ENCODE assay signal across 10 cellular contexts in the genomic region with DNA sequence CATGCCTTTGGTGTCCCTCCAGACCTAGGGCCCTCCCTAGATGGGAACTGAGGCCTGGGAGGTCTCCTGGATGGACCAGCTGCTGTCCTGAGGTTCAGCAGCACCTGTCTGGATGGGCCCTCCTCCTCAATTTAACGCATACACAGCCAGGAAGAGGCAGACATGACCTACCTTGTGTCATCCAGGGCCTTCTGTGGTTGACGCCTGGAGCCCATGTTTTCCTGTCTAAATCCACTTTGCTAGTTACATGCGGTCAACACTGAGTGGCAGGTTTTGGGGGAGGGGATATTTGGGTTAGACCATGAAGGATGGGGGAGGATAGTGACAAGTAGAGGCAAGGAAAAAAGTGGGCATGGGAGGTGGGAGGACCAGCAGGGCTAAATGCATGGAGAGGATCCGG. TPM values are rescaled to one million over a fixed set of nuclear protein-coding genes. Genes with fewer than 3 reads are reported as not detected.
A peak's percentile ranks its signal among the peaks of the same experiment; 100 is the strongest.
DNase-seq lines count a peak whose midpoint lies in the region; ATAC-seq, FAIRE-seq and TF ChIP-seq lines count a peak whose summit lies in the region.
"Had no signal": no experiment of that assay in that cellular context is flagged by ENCODE, and none has a peak within 500 bp of the region (broad histone marks: within the 10 kb centered on the region; RNA-seq: fewer than 3 reads in every experiment).

No MANE protein-coding gene starts in this region.

- H3K79me2 ChIP-seq in PC-9 (ENCODE audit: low read depth) = peaks cover 31% of the 10 kb centered on the region
- H3K79me2 ChIP-seq: parathyroid adenoma had no signal

- H3K9ac ChIP-seq in BLaER1 = no peak overlapping the region
- H3K9ac ChIP-seq: parathyroid adenoma had no signal

- H3K4me3 ChIP-seq in A549 = no peak overlapping the region
- H3K4me3 ChIP-seq in BLaER1 = no peak overlapping the region
- H3K4me3 ChIP-seq in PC-9 = no peak overlapping the region
- H3K4me3 ChIP-seq: thyroid gland had no signal

- H3K36me3 ChIP-seq in BLaER1 (no peaks in the 10 kb centered on the region), PC-9 (ENCODE audit: low read depth) (peaks cover 9% of the 10 kb centered on the region)
- H3K36me3 ChIP-seq: thyroid gland had no signal

- TF ChIP-seq RAD21 in A549 (conservative IDR thresholded peaks at IDR 0.05 in 1 of 2, IDR thresholded peaks at IDR 0.05 in 1 of 2) = no peak

- peaks cover 13% of the 10 kb centered on the region for H3K27me3 Mint-ChIP-seq in endothelial cell (ENCODE audit: unreplicated experiment)
- peaks cover 74% of the 10 kb centered on the region for H3K27me3 Mint-ChIP-seq in activated T-cell treated with anti-CD3 and anti-CD28 coated beads, Interleukin-2, amount 50 U/mL, for 24 hours

- BruUV-seq in PC-9 (replicated peaks; lab: Mats Ljungman, UMichigan) = no TSS peak

- H3K9me2 ChIP-seq in PC-9 (ENCODE audit: insufficient read depth) = no peaks in the 10 kb centered on the region

- H3K4me1 Mint-ChIP-seq in endothelial cell (ENCODE audit: unreplicated experiment) = peaks cover 21% of the 10 kb centered on the region
- H3K4me1 Mint-ChIP-seq in activated T-cell treated with anti-CD3 and anti-CD28 coated beads, Interleukin-2, amount 50 U/mL, for 24 hours (ENCODE audit: low read depth) = peaks cover 32% of the 10 kb centered on the region

- no peaks in the 10 kb centered on the region for H3K36me3 Mint-ChIP-seq in endothelial cell (ENCODE audit: low read depth, unreplicated experiment)
- H3K36me3 Mint-ChIP-seq in activated T-cell treated with anti-CD3 and anti-CD28 coated beads, Interleukin-2, amount 50 U/mL, for 24 hours (ENCODE audit: low read depth) = peaks cover 14% of the 10 kb centered on the region

- H3K27me3 ChIP-seq in BLaER1 (peaks cover 28% of the 10 kb centered on the region), PC-9 (ENCODE audit: insufficient read depth, low read depth) (no peaks in the 10 kb centered on the region)
- H3K27me3 ChIP-seq: thyroid gland had no signal

- H3K9me3 ChIP-seq in A549 (no peaks in the 10 kb centered on the region), BLaER1 (peaks cover 13% of the 10 kb centered on the region; the same call in 1 of the 2 replicates), PC-9 (ENCODE audit: insufficient read depth, low read depth) (no peaks in the 10 kb centered on the region)
- H3K9me3 ChIP-seq: thyroid gland had no signal

- no peak overlapping the region for H3K4me2 ChIP-seq in A549
- H3K4me2 ChIP-seq in BLaER1 = peak overlapping the region; percentile 71
- peak overlapping the region; percentile 11; the same call in 1 of the 2 replicates for H3K4me2 ChIP-seq in PC-9

- H3K27ac Mint-ChIP-seq in endothelial cell (ENCODE audit: unreplicated experiment) = peak overlapping the region; percentile 74
- no peak overlapping the region for H3K27ac Mint-ChIP-seq in activated T-cell treated with anti-CD3 and anti-CD28 coated beads, Interleukin-2, amount 50 U/mL, for 24 hours

- no peak for TF ChIP-seq CTCF in A549 (IDR thresholded peaks at IDR 0.05)
- no peak for TF ChIP-seq CTCF in PC-9 (conservative IDR thresholded peaks at IDR 0.05)
- TF ChIP-seq CTCF in endothelial cell (IDR thresholded peaks at IDR 0.05; ENCODE audit: unreplicated experiment) = no peak

- H3K9me3 Mint-ChIP-seq in endothelial cell (ENCODE audit: unreplicated experiment) = no peaks in the 10 kb centered on the region
- H3K9me3 Mint-ChIP-seq in activated T-cell treated with anti-CD3 and anti-CD28 coated beads, Interleukin-2, amount 50 U/mL, for 24 hours = peaks cover 5% of the 10 kb centered on the region

- no peak overlapping the region for H2AFZ ChIP-seq in PC-9
- H2AFZ ChIP-seq: parathyroid adenoma had no signal

- ATAC-seq in A549 = no peak
- ATAC-seq in GM18873 (IDR thresholded peaks at IDR 0.05; ENCODE audit: low FRiP score, unreplicated experiment) = no peak
- no peak for ATAC-seq in GM21737 (IDR thresholded peaks at IDR 0.05; ENCODE audit: unreplicated experiment)

- H4K20me1 ChIP-seq in BLaER1 (peaks cover 4% of the 10 kb centered on the region; the same call in 1 of the 2 replicates), PC-9 (ENCODE audit: insufficient read depth) (peaks cover 2% of the 10 kb centered on the region)

- H3K27ac ChIP-seq in A549 (peak overlapping the region; percentile 88 to 97; a peak in 5 of 6 replicates), BLaER1 (peak overlapping the region; percentile 25; the same call in 1 of the 2 replicates), PC-9 (peak overlapping the region; percentile 100)
- H3K27ac ChIP-seq: parathyroid adenoma, thyroid gland had no signal

- FAIRE-seq in A549 (lab: Jason Lieb, UNC) = no peak
- FAIRE-seq: RCC 7860 had no signal

- CTCF ChIA-PET in A549 (lab: Yijun Ruan, JAX) (interaction anchor here (0.5 to 9.5 kb wide), 20 partner anchors 8 to 633 kb away, joined by 3 to 129 read pairs (median 4); no protein-coding TSS in a partner anchor), PC-9 (lab: Charles Lee) (interaction anchor here (0.6 to 1.7 kb wide), 5 partner anchors 37 to 284 kb away, joined by 3 to 15 read pairs (median 4); no protein-coding TSS in a partner anchor)

- TF ChIP-seq POLR2A in A549 (IDR thresholded peaks at IDR 0.05; ENCODE audit: low read length) = no peak

- POLR2A ChIA-PET in A549 (lab: Yijun Ruan, JAX) (interaction anchor here (1.0 kb wide), 1 partner anchor 15 kb away, joined by 3 read pairs; no protein-coding TSS in a partner anchor), PC-9 (lab: Charles Lee; ENCODE audit: unreplicated experiment) (no interaction called here)

- no peak for TF ChIP-seq EP300 in A549 (IDR thresholded peaks at IDR 0.05)

- H3K4me3 Mint-ChIP-seq in endothelial cell (ENCODE audit: unreplicated experiment) = no peak overlapping the region
- H3K4me3 Mint-ChIP-seq in activated T-cell treated with anti-CD3 and anti-CD28 coated beads, Interleukin-2, amount 50 U/mL, for 24 hours = no peak overlapping the region

- WGBS in A549 (ENCODE audit: missing lambda C conversion rate) = 96% methylated on average over 4 of the region's 4 CpGs

- H3K4me1 ChIP-seq in A549 (peaks cover 23% of the 10 kb centered on the region), BLaER1 (peaks cover 31% of the 10 kb centered on the region), PC-9 (replicated peaks; ENCODE audit: insufficient read depth) (peaks cover 59% of the 10 kb centered on the region)
- H3K4me1 ChIP-seq: parathyroid adenoma had no signal

- peaks cover 58% of the 10 kb centered on the region for H3F3A ChIP-seq in PC-9 (ENCODE audit: insufficient read depth, low read depth)

- DNase-seq in A549 (ENCODE audit: low read depth in 1 of 2, low spot score in 1 of 2) (no peak), PC-9 (no peak), endothelial cell (ENCODE audit: low spot score) (no peak)
- DNase-seq in activated T-cell treated with anti-CD3 and anti-CD28 coated beads, Interleukin-2, amount 50 U/mL, for 24 hours = no peak

- intact Hi-C loops in PC-9 (cut with micrococcal nuclease; ENCODE audit: unreplicated experiment) = no loop called here

TF ChIP-seq in A549, 52 proteins besides CTCF, POLR2A, EP300 and RAD21 (continues in another document):
- TF ChIP-seq MAZ (IDR thresholded peaks at IDR 0.05; ENCODE audit: borderline replicate concordance, low read depth, low read length) (no peak), CBX2 (IDR thresholded peaks at IDR 0.05; ENCODE audit: borderline replicate concordance, low read depth) (no peak), TP53 (CRISPR knock-in tag; IDR thresholded peaks at IDR 0.05) (no peak), CBX8 (IDR thresholded peaks at IDR 0.05) (no peak), CHD4 (IDR thresholded peaks at IDR 0.05; ENCODE audit: borderline replicate concordance) (no peak), HOXB5 (CRISPR knock-in tag; IDR thresholded peaks at IDR 0.05) (no peak), KDM5A (IDR thresholded peaks at IDR 0.05) (no peak), GATA3 (IDR thresholded peaks at IDR 0.05; ENCODE audit: borderline replicate concordance) (no peak), ZC3H11A (IDR thresholded peaks at IDR 0.05) (no peak), SREBF2 (IDR thresholded peaks at IDR 0.05) (no peak)
- TF ChIP-seq, protein P1, sequence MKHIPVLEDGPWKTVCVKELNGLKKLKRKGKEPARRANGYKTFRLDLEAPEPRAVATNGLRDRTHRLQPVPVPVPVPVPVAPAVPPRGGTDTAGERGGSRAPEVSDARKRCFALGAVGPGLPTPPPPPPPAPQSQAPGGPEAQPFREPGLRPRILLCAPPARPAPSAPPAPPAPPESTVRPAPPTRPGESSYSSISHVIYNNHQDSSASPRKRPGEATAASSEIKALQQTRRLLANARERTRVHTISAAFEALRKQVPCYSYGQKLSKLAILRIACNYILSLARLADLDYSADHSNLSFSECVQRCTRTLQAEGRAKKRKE (CRISPR knock-in tag; IDR thresholded peaks at IDR 0.05; ENCODE audit: low read depth) = no peak
- TF ChIP-seq, protein P2, sequence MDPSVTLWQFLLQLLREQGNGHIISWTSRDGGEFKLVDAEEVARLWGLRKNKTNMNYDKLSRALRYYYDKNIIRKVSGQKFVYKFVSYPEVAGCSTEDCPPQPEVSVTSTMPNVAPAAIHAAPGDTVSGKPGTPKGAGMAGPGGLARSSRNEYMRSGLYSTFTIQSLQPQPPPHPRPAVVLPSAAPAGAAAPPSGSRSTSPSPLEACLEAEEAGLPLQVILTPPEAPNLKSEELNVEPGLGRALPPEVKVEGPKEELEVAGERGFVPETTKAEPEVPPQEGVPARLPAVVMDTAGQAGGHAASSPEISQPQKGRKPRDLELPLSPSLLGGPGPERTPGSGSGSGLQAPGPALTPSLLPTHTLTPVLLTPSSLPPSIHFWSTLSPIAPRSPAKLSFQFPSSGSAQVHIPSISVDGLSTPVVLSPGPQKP (IDR thresholded peaks at IDR 0.05; ENCODE audit: low read depth, low read length) = no peak

RNA-seq across cellular contexts. Expression of gene STC2, which starts 3.1 kb away (rescaled TPM):
- polyA plus RNA-seq in A549 (2011; rRNA removed) (30.8 and 46.1 TPM in 2 replicates), A549 (2017; fragmentation: RNase III; extraction: RNeasy Plus Mini Kit Qiagen cat#74134 plus additional on column Dnase treatment) (45.2 to 66.9 TPM (median 52.3 TPM) in 3 replicates)
- polyA plus RNA-seq in A549 (2012; cell fraction: cytosol; rRNA removed) = 19.1 and 31.4 TPM in 2 replicates
- polyA plus RNA-seq in A549 (2012; cell fraction: nucleus; rRNA removed) = 39.8 and 46.9 TPM in 2 replicates
- 23.0 and 41.0 TPM in 2 replicates for polyA minus RNA-seq in A549 (2011; rRNA and poly(A)+ RNA removed)
- total RNA-seq in PC-9 (2021) (42.2 and 63.5 TPM in 2 replicates), endothelial cell (ENCODE audit: unreplicated experiment) (3.6 TPM)

Comparison
In these comparisons a context has a peak if more than half of its experiments do, and no peak if none do; other contexts are left out.
1. H3K27ac ChIP-seq: peak in every context shown above with its lines; median percentile 100 in PC-9; 92 in A549; 25 in BLaER1.